In the genomic region with DNA sequence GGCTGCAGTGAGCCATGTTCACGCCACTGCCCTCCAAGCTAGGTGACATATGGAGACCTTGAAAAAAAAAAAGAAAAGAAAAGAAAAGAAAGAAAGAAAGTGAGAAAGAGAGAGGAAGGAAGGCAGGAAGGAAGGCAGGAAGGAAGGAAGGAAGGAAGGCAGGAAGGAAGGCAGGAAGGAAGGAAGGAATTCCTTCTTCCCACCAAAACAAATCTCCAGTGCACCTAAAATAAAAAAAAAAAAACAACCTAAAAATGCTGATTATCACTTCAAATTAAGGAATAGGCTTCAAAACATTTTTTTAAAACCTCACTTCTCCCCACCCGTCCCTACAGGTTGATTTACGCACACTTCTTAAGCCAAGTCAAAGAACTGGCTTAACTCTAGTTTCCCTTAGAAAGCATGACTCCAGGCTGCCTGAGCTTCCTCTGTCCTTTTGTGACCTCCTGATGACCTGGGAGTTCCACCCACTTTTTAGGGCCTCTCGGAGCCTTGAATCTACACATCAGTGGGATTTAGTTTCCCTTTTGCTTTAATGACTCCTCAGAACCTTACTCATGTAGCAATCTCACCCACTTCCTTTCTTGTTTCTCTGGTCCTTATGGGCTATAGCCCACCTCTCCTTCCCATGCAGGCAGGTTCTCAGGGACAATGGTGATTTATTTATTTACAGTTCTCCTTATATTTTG, we compare ENCODE assay signal across 8 cellular contexts. TPM values are rescaled to one million over a fixed set of nuclear protein-coding genes. Genes with fewer than 3 reads are reported as not detected.
A peak's percentile ranks its signal among the peaks of the same experiment; 100 is the strongest.
DNase-seq lines count a peak whose midpoint lies in the region; ATAC-seq, FAIRE-seq and TF ChIP-seq lines count a peak whose summit lies in the region.

No MANE protein-coding gene starts in this region.

- TF ChIP-seq EP300 in HepG2 (IDR thresholded peaks at IDR 0.05; ENCODE audit: low read depth in 2 of 2, low read length in 2 of 2): no peak
- no peak for TF ChIP-seq EP300 in HepG2 (CRISPR knock-in tag; IDR thresholded peaks at IDR 0.05; ENCODE audit: borderline replicate concordance)

- TF ChIP-seq POLR2A in GM12891 (IDR thresholded peaks at IDR 0.05; ENCODE audit: low read depth, low read length) (no peak), HepG2 (IDR thresholded peaks at IDR 0.05; ENCODE audit: insufficient read depth in 1 of 2, low read depth in 2 of 2, low read length in 2 of 2) (no peak)

- no peaks in the 10 kb centered on the region for H4K20me1 ChIP-seq in HepG2 (ENCODE audit: insufficient read depth, low read length)

- DNase-seq in GM12891 (ENCODE audit: insufficient read length, low spot score): no peak
- DNase-seq in T-helper 17 cell: no peak
- DNase-seq in HepG2 (ENCODE audit: low spot score): no peak
- DNase-seq in NCI-H1417 treated with DMSO at 0.1 percent for 48 hours (lab: John Stamatoyannopoulos, UW): no peak
- no peak for DNase-seq in brain microvascular endothelial cell
- no peak for DNase-seq in T1000 (lab: John Stamatoyannopoulos, UW)
- no peak for DNase-seq in stimulated activated naive CD4-positive, alpha-beta T cell treated with Interleukin-2 at 50 U/mL for 16 hours (lab: John Stamatoyannopoulos, UW)

- TF ChIP-seq RAD21 in HepG2 (CRISPR knock-in tag; IDR thresholded peaks at IDR 0.05): no peak

- no TSS peak for BruUV-seq in HepG2 (replicated peaks; lab: Mats Ljungman, UMichigan)

- H3K9me3 ChIP-seq in T-helper 17 cell (ENCODE audit: control insufficient read depth, low read length, poor library complexity, severe bottlenecking) (no peaks in the 10 kb centered on the region), HepG2 (ENCODE audit: low read length) (no peaks in the 10 kb centered on the region)

- WGBS in HepG2 (ENCODE audit: low lambda C conversion rate): 74% methylated on average over 4 of the region's 4 CpGs

- peaks cover 47% of the 10 kb centered on the region for H3K4me1 ChIP-seq in HepG2 (ENCODE audit: insufficient read depth, low read length)

- H3K79me2 ChIP-seq in HepG2 (ENCODE audit: insufficient read depth, low read length): no peaks in the 10 kb centered on the region

- peaks cover 4% of the 10 kb centered on the region for H3K4me1 Mint-ChIP-seq in T-helper 17 cell

- peak overlapping the region; percentile 40 for H3K4me2 ChIP-seq in HepG2 (ENCODE audit: low read depth, low read length)

- peak; percentile 46 for ATAC-seq in HG02610 (IDR thresholded peaks at IDR 0.05; ENCODE audit: unreplicated experiment)
- ATAC-seq in T-helper 17 cell: peak; percentile 45
- no peak for ATAC-seq in HepG2

- H2AFZ ChIP-seq in HepG2 (ENCODE audit: low read length): no peak overlapping the region

- H3K4me3 Mint-ChIP-seq in T-helper 17 cell: no peak overlapping the region

- no peak overlapping the region for H3K4me3 ChIP-seq in HepG2 (replicated peaks in 1 of 3; ENCODE audit: insufficient read depth in 1 of 3, low read depth in 2 of 3, low read length in 3 of 3)
- no peak overlapping the region for H3K4me3 ChIP-seq in brain microvascular endothelial cell (ENCODE audit: low read depth, low read length)

- in situ Hi-C loops in HepG2 (cut with HindIII; ENCODE audit: extremely low pct_ligation_motif_present, low pct_unique_long_range_greater_than_20kb) (loop anchor here (25.0 kb wide), 1 partner anchor 271 kb away; no protein-coding TSS in a partner anchor), brain microvascular endothelial cell (cut with HindIII; ENCODE audit: low pct_ligation_motif_present, low sequenced_read_pairs) (no loop called here)

- no peak overlapping the region for H3K27ac Mint-ChIP-seq in T-helper 17 cell

- FAIRE-seq in GM12891 (lab: Jason Lieb, UNC): no peak
- FAIRE-seq in HepG2 (lab: Jason Lieb, UNC): no peak

- H3K36me3 ChIP-seq in HepG2 (replicated peaks in 1 of 2; ENCODE audit: control insufficient read depth in 1 of 2, insufficient read depth in 2 of 2, low read length in 2 of 2) (no peaks in the 10 kb centered on the region), brain microvascular endothelial cell (replicated peaks) (no peaks in the 10 kb centered on the region)

- peaks cover 2% of the 10 kb centered on the region for H3K36me3 Mint-ChIP-seq in T-helper 17 cell (ENCODE audit: low read depth)

- H3K27ac ChIP-seq in HepG2 (ENCODE audit: extremely low read length, insufficient read depth, low read length) (no peak overlapping the region), brain microvascular endothelial cell (no peak overlapping the region)

- CTCF ChIA-PET in HepG2 (lab: Yijun Ruan, JAX; ENCODE audit: low intra/inter-chr PET ratio, low total read pairs): no interaction called here

- H3K27me3 ChIP-seq in HepG2 (ENCODE audit: control insufficient read depth in 1 of 2, insufficient read depth in 2 of 2, low read length in 2 of 2) (no peaks in the 10 kb centered on the region), brain microvascular endothelial cell (replicated peaks) (no peaks in the 10 kb centered on the region)

- intact Hi-C loops in HepG2 (cut with micrococcal nuclease; ENCODE audit: unreplicated experiment): no loop called here

- no peak for TF ChIP-seq CTCF in HepG2 (CRISPR knock-in tag; IDR thresholded peaks at IDR 0.05)
- TF ChIP-seq CTCF in brain microvascular endothelial cell (IDR thresholded peaks at IDR 0.05; ENCODE audit: low read depth, low read length, missing control alignments): no peak

- peaks cover under 1% of the 10 kb centered on the region for H3K27me3 Mint-ChIP-seq in T-helper 17 cell

- POLR2A ChIA-PET in HepG2 (lab: Yijun Ruan, JAX): interaction anchor here (3.7 kb wide), 1 partner anchor 19 kb away, joined by 19 read pairs; a partner anchor contains a TSS

- H3K9ac ChIP-seq in HepG2 (ENCODE audit: insufficient read depth, low read depth, low read length): no peak overlapping the region

TF ChIP-seq in GM12891, 5 proteins besides CTCF, POLR2A, EP300 and RAD21:
- TF ChIP-seq SPI1 (IDR thresholded peaks at IDR 0.05; ENCODE audit: low read depth, low read length) (peak; percentile 37), TAF1 (IDR thresholded peaks at IDR 0.05; ENCODE audit: low read depth, low read length) (no peak)

TF ChIP-seq in HepG2, 621 proteins besides CTCF, POLR2A, EP300 and RAD21:
- TF ChIP-seq ZNF296 (CRISPR knock-in tag; conservative IDR thresholded peaks at IDR 0.05) (no peak), RARA (CRISPR knock-in tag; IDR thresholded peaks at IDR 0.05) (peak; percentile 29; the same call in 1 of the 2 replicates)

RNA-seq across cellular contexts. Expression of a gene that starts 18.6 kb away (rescaled TPM):
- 0.19 TPM for polyA plus RNA-seq in GM12891 (2012; ENCODE audit: low read depth, missing spikeins)
- 10 to 100 TPM; 15.5 to 37.7 TPM for total RNA-seq in T-helper 17 cell
- 37.0 and 40.9 TPM in 2 replicates for total RNA-seq in HepG2 (2016; rRNA removed; fragmentation: Illumina TruSeq; extraction: Trizol)
- total RNA-seq in HepG2 (2016; cell fraction: cytosol; rRNA removed; fragmentation: Illumina TruSeq; extraction: Trizol; ENCODE audit: low read depth): 4.4 and 4.7 TPM in 2 replicates
- total RNA-seq in HepG2 (2016; cell fraction: insoluble cytoplasmic fraction; rRNA removed; fragmentation: Illumina TruSeq; extraction: Trizol): 36.2 and 41.6 TPM in 2 replicates
- total RNA-seq in HepG2 (2016; cell fraction: membrane; rRNA removed; fragmentation: Illumina TruSeq; extraction: Trizol): 13.7 and 14.2 TPM in 2 replicates
- total RNA-seq in HepG2 (2016; cell fraction: nucleus; rRNA removed; fragmentation: Illumina TruSeq; extraction: Trizol): 52.5 and 56.1 TPM in 2 replicates
- 161 and 175 TPM in 2 replicates for polyA plus RNA-seq in HepG2 (2011; rRNA removed)
- 140 and 159 TPM in 2 replicates for polyA plus RNA-seq in HepG2 (2011; cell fraction: cytosol; rRNA removed)
- 198 and 204 TPM in 2 replicates for polyA plus RNA-seq in HepG2 (2011; cell fraction: nucleus; rRNA removed)
- 101 and 134 TPM in 2 replicates for polyA plus RNA-seq in HepG2 (2012)
- 1.2 and 1.4 TPM in 2 replicates for polyA plus RNA-seq in HepG2 (2016; cell fraction: cytosol; fragmentation: Illumina TruSeq; extraction: Trizol; ENCODE audit: low read depth)
- 31.8 and 35.1 TPM in 2 replicates for polyA plus RNA-seq in HepG2 (2016; cell fraction: insoluble cytoplasmic fraction; fragmentation: Illumina TruSeq; extraction: Trizol; ENCODE audit: low read depth)
- polyA plus RNA-seq in HepG2 (2016; cell fraction: membrane; fragmentation: Illumina TruSeq; extraction: Trizol; ENCODE audit: low read depth): 4.5 and 5.5 TPM in 2 replicates
- polyA plus RNA-seq in HepG2 (2016; cell fraction: nucleus; fragmentation: Illumina TruSeq; extraction: Trizol; ENCODE audit: insufficient read depth, low read depth): 62.5 and 77.8 TPM in 2 replicates
- polyA minus RNA-seq in HepG2 (2011; rRNA and poly(A)+ RNA removed; ENCODE audit: low replicate concordance): 3.5 and 736 TPM in 2 replicates
- 161 and 182 TPM in 2 replicates for polyA minus RNA-seq in HepG2 (2011; cell fraction: cytosol; rRNA and poly(A)+ RNA removed)
- 194 and 220 TPM in 2 replicates for polyA minus RNA-seq in HepG2 (2011; cell fraction: nucleus; rRNA and poly(A)+ RNA removed)
